Comparison of ENCODE assay signal across 2 cellular contexts in the genomic region with DNA sequence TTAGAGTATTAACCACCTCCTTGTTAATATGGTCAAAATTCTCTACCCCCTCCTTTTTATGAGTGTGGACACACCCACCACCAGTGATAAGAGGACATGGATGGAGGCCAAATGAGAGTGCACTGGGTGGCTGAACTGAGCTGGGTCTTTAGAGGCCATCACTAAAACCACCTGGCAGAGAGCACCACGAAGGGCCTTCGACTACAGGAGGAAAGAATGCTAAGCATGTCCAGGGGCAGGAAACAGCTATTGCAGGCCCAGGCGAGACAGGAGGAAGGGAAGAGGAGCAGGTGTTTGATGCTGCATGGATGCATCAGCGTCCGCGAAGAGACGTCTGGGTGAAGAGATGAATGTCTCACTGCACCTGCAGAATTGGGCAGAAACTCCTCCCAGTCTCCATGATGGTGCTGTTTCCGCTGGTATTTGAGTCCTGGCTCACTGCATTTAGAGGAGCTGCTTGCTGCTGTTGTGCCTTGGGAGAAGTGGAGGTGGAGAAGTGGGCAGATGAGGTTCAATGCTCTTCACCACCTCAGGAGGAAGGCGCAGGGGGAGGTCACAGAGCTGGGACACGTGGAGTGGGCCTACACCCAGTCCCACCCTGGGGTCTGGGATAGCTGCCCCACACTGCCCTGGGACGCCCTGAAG.
TF ChIP-seq lines count a peak whose summit lies in the region.

No MANE protein-coding gene starts in this region.

TF ChIP-seq in SK-N-SH treated with all-trans-retinoic acid at 6 μM for 48 hours, 23 proteins besides CTCF, POLR2A, EP300 and RAD21:
- TF ChIP-seq, protein P1, sequence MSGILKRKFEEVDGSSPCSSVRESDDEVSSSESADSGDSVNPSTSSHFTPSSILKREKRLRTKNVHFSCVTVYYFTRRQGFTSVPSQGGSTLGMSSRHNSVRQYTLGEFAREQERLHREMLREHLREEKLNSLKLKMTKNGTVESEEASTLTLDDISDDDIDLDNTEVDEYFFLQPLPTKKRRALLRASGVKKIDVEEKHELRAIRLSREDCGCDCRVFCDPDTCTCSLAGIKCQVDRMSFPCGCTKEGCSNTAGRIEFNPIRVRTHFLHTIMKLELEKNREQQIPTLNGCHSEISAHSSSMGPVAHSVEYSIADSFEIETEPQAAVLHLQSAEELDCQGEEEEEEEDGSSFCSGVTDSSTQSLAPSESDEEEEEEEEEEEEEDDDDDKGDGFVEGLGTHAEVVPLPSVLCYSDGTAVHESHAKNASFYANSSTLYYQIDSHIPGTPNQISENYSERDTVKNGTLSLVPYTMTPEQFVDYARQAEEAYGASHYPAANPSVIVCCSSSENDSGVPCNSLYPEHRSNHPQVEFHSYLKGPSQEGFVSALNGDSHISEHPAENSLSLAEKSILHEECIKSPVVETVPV (CRISPR knock-in tag; IDR thresholded peaks at IDR 0.05), result no peak
- peak; percentile 31; the same call in 1 of the 2 replicates for TF ChIP-seq ISL1 (CRISPR knock-in tag; IDR thresholded peaks at IDR 0.05)

TF ChIP-seq in SK-N-SH, 30 proteins besides CTCF, POLR2A, EP300 and RAD21:
- no peak for TF ChIP-seq RXRA (IDR thresholded peaks at IDR 0.05; ENCODE audit: borderline replicate concordance, low read depth)
- no peak for TF ChIP-seq FOSL2 (IDR thresholded peaks at IDR 0.05; ENCODE audit: borderline replicate concordance, low read depth)
- TF ChIP-seq RFX5 (IDR thresholded peaks at IDR 0.05; ENCODE audit: low read length), result no peak
- no peak for TF ChIP-seq MXI1 (IDR thresholded peaks at IDR 0.05; ENCODE audit: low read depth, low read length)
- TF ChIP-seq RCOR1 (IDR thresholded peaks at IDR 0.05; ENCODE audit: low read length), result no peak
- TF ChIP-seq TAF1 (IDR thresholded peaks at IDR 0.05; ENCODE audit: borderline replicate concordance, low read depth, low read length), result no peak
- TF ChIP-seq GATA2 (CRISPR knock-in tag; IDR thresholded peaks at IDR 0.05), result no peak
- no peak for TF ChIP-seq SMC3 (IDR thresholded peaks at IDR 0.05; ENCODE audit: low read depth, low read length)
- no peak for TF ChIP-seq MEF2A (IDR thresholded peaks at IDR 0.05; ENCODE audit: borderline replicate concordance, low read depth)
- TF ChIP-seq GABPA (IDR thresholded peaks at IDR 0.05; ENCODE audit: low read depth), result no peak
- TF ChIP-seq, protein P2, sequence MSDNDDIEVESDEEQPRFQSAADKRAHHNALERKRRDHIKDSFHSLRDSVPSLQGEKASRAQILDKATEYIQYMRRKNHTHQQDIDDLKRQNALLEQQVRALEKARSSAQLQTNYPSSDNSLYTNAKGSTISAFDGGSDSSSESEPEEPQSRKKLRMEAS (IDR thresholded peaks at IDR 0.05; ENCODE audit: low read depth), result no peak
- TF ChIP-seq YY1 (IDR thresholded peaks at IDR 0.05; ENCODE audit: low read depth), result no peak
- no peak for TF ChIP-seq NRF1 (IDR thresholded peaks at IDR 0.05; ENCODE audit: low read depth, low read length)
- no peak for TF ChIP-seq FOXJ3 (CRISPR knock-in tag; IDR thresholded peaks at IDR 0.05)
- TF ChIP-seq, protein P3, sequence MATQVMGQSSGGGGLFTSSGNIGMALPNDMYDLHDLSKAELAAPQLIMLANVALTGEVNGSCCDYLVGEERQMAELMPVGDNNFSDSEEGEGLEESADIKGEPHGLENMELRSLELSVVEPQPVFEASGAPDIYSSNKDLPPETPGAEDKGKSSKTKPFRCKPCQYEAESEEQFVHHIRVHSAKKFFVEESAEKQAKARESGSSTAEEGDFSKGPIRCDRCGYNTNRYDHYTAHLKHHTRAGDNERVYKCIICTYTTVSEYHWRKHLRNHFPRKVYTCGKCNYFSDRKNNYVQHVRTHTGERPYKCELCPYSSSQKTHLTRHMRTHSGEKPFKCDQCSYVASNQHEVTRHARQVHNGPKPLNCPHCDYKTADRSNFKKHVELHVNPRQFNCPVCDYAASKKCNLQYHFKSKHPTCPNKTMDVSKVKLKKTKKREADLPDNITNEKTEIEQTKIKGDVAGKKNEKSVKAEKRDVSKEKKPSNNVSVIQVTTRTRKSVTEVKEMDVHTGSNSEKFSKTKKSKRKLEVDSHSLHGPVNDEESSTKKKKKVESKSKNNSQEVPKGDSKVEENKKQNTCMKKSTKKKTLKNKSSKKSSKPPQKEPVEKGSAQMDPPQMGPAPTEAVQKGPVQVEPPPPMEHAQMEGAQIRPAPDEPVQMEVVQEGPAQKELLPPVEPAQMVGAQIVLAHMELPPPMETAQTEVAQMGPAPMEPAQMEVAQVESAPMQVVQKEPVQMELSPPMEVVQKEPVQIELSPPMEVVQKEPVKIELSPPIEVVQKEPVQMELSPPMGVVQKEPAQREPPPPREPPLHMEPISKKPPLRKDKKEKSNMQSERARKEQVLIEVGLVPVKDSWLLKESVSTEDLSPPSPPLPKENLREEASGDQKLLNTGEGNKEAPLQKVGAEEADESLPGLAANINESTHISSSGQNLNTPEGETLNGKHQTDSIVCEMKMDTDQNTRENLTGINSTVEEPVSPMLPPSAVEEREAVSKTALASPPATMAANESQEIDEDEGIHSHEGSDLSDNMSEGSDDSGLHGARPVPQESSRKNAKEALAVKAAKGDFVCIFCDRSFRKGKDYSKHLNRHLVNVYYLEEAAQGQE (IDR thresholded peaks at IDR 0.05; ENCODE audit: low read depth, low read length), result no peak
